ENCODE assay signal across 22 cellular contexts in genomic region chr1:63906053-63906704, GRCh38.
DNase-seq lines count a peak whose midpoint lies in the region; FAIRE-seq and TF ChIP-seq lines count a peak whose summit lies in the region.
"Had no signal": no experiment of that assay in that cellular context is flagged by ENCODE, and none has a peak within 500 bp of the region (broad histone marks: within the 10 kb centered on the region; RNA-seq: fewer than 3 reads in every experiment).

No MANE protein-coding gene starts in this region.

- H3K27ac ChIP-seq in hepatocyte, result no peak overlapping the region

- peaks cover 37% of the 10 kb centered on the region for H3K79me2 ChIP-seq in hepatocyte

- peak overlapping the region; percentile 13 for H3K4me2 ChIP-seq in hepatocyte
- H3K4me2 ChIP-seq: A549 had no signal

- peaks cover 4% of the 10 kb centered on the region for H3K27me3 Mint-ChIP-seq in type B pancreatic cell

- H3K9me2 ChIP-seq in hepatocyte (replicated peaks; ENCODE audit: insufficient read depth), result no peaks in the 10 kb centered on the region

- H3K36me3 Mint-ChIP-seq in type B pancreatic cell, result no peaks in the 10 kb centered on the region

- no peaks in the 10 kb centered on the region for H3K36me3 ChIP-seq in hepatocyte (replicated peaks; ENCODE audit: insufficient read depth, low read depth)
- H3K36me3 ChIP-seq: MG63 had no signal

- no peak overlapping the region for H2AFZ ChIP-seq in hepatocyte

- H3K4me3 ChIP-seq in hepatocyte, result no peak overlapping the region
- H3K4me3 ChIP-seq: A549, MG63 had no signal

- TF ChIP-seq CTCF in hepatocyte (IDR thresholded peaks at IDR 0.05; ENCODE audit: poor library complexity) (no peak), type B pancreatic cell (conservative IDR thresholded peaks at IDR 0.05) (no peak)

- DNase-seq in NCI-H748 (lab: John Stamatoyannopoulos, UW; ENCODE audit: unreplicated experiment), result peak; percentile 17
- DNase-seq in NCI-H748 treated with DMSO at 0.1 percent for 48 hours (lab: John Stamatoyannopoulos, UW), result no peak
- DNase-seq in NCI-H526 treated with DMSO at 0.1 percent for 48 hours (lab: John Stamatoyannopoulos, UW), result peak; percentile 33
- no peak for DNase-seq in hepatocyte (ENCODE audit: low spot score)
- DNase-seq in type B pancreatic cell (ENCODE audit: extremely low spot score, unreplicated experiment), result no peak
- no peak for DNase-seq in HTR-8/SVneo (ENCODE audit: insufficient read length, low spot score)
- DNase-seq in NCI-H446 (lab: John Stamatoyannopoulos, UW), result no peak
- DNase-seq in activated CD4-positive, alpha-beta T cell treated with anti-CD3 and anti-CD28 coated beads for 1 hour, result no peak
- DNase-seq: activated CD8-positive, alpha-beta memory T cell treated with anti-CD3 and anti-CD28 coated beads, Interleukin-2, amount 50 U/mL, for 4 hours; activated effector memory CD4-positive, alpha-beta T cell treated with Interleukin-2 at 50 U/mL for 16 hours; activated naive CD8-positive, alpha-beta T cell treated with anti-CD3 and anti-CD28 coated beads, Interleukin-2, amount 50 U/mL, for 24 hours; dermis blood vessel endothelial cell; HFFc6; MG63; NCI-H1417 treated with DMSO at 0.1 percent for 48 hours; NCI-H226; nucleus accumbens; right cardiac atrium; stimulated activated CD4-positive, alpha-beta T cell treated with anti-CD3 and anti-CD28 coated beads, Interleukin-15, amount 100 ng/mL, for 24 hours had no signal

- no peaks in the 10 kb centered on the region for H3K9me3 Mint-ChIP-seq in type B pancreatic cell
- H3K9me3 Mint-ChIP-seq: activated naive CD8-positive, alpha-beta T cell treated with anti-CD3 and anti-CD28 coated beads, Interleukin-2, amount 50 U/mL, for 24 hours; HFFc6 had no signal

- H3K27me3 ChIP-seq in hepatocyte, result no peaks in the 10 kb centered on the region
- H3K27me3 ChIP-seq: MG63 had no signal

- peak overlapping the region; percentile 30 for H3K27ac Mint-ChIP-seq in type B pancreatic cell
- H3K27ac Mint-ChIP-seq: activated naive CD8-positive, alpha-beta T cell treated with anti-CD3 and anti-CD28 coated beads, Interleukin-2, amount 50 U/mL, for 24 hours; HFFc6 had no signal

- H3K4me1 Mint-ChIP-seq in type B pancreatic cell (ENCODE audit: unreplicated experiment), result peaks cover 53% of the 10 kb centered on the region
- H3K4me1 Mint-ChIP-seq: activated naive CD8-positive, alpha-beta T cell treated with anti-CD3 and anti-CD28 coated beads, Interleukin-2, amount 50 U/mL, for 24 hours had no signal

- no peak for FAIRE-seq in HTR-8/SVneo (lab: Jason Lieb, UNC)
- FAIRE-seq: A549, keratinocyte, TTC549 had no signal

- H3K4me1 ChIP-seq in hepatocyte (ENCODE audit: insufficient read depth), result peaks cover 12% of the 10 kb centered on the region

- WGBS in hepatocyte (ENCODE audit: low lambda C conversion rate, missing lambda C conversion rate), result 19% methylated on average over 8 of the region's 8 CpGs

- H3K4me3 Mint-ChIP-seq in type B pancreatic cell, result no peak overlapping the region
- H3K4me3 Mint-ChIP-seq: activated naive CD8-positive, alpha-beta T cell treated with anti-CD3 and anti-CD28 coated beads, Interleukin-2, amount 50 U/mL, for 24 hours; HFFc6 had no signal

- H4K20me1 ChIP-seq in hepatocyte (ENCODE audit: insufficient read depth, poor library complexity, severe bottlenecking), result no peaks in the 10 kb centered on the region

- no peaks in the 10 kb centered on the region for H3K9me3 ChIP-seq in hepatocyte (ENCODE audit: low read depth)
- H3K9me3 ChIP-seq: A549, MG63 had no signal

Comparison
In these comparisons a context has a peak if more than half of its experiments do, and no peak if none do; other contexts are left out.
1. DNase-seq: peak in NCI-H748 (single experiment) and NCI-H526 treated with DMSO at 0.1 percent for 48 hours (single experiment); none in NCI-H748 treated with DMSO at 0.1 percent for 48 hours (single experiment), hepatocyte (single experiment), type B pancreatic cell (single experiment), HTR-8/SVneo (single experiment), NCI-H446 (0 of 2) and activated CD4-positive, alpha-beta T cell treated with anti-CD3 and anti-CD28 coated beads for 1 hour (single experiment).